12 cellular contexts compared by ENCODE assay signal in the genomic region with DNA sequence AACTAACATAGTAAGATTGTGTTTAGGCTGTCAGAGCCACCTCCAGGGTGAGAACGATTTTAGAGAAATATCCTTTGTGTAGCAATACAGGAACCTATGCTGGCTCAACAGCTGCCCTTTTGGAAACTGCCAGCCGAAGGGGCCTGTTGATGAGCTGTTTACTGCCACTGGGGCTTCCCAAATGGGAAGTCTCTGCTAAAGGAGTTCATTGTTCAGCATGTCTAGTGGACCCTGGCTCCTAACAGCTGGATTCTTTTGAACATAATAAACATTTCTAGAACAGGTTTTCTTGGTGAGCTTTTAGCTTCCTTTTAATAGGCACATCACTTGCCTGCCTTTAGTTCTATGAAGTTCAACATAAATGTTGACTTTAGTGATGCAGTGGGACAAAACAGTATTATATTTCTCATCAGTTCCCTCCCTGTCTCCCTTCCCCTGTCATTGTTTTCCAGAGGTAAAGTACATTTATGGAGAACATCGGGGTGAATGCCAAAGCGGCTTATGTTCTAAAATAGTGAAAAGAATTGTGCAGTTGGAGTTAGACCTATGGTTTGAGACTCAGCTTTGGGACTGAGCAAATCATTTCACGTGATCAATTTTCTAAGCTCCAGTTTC. TPM values are rescaled to one million over a fixed set of nuclear protein-coding genes. Genes with fewer than 3 reads are reported as not detected.
DNase-seq lines count a peak whose midpoint lies in the region; ATAC-seq and TF ChIP-seq lines count a peak whose summit lies in the region.
"Had no signal": no experiment of that assay in that cellular context is flagged by ENCODE, and none has a peak within 500 bp of the region (broad histone marks: within the 10 kb centered on the region; RNA-seq: fewer than 3 reads in every experiment).

No MANE protein-coding gene starts in this region.

- BruUV-seq in OCI-LY7 (replicated peaks; lab: Mats Ljungman, UMichigan), result no TSS peak

- POLR2A ChIA-PET in OCI-LY7 (lab: Charles Lee), result interaction anchor here (0.6 to 1.7 kb wide), 5 partner anchors 13 to 116 kb away, joined by 3 to 4 read pairs (median 3); partner anchors contain the start of gene TMCO1

- H3K27ac ChIP-seq in 22Rv1 (peak overlapping the region; percentile 50), OCI-LY7 (ENCODE audit: low read depth, low read length, poor library complexity, severe bottlenecking) (no peak overlapping the region), left lung (peak overlapping the region; percentile 1 to 78)
- H3K27ac ChIP-seq: thoracic aorta had no signal

- peaks cover 48% of the 10 kb centered on the region for H3K79me2 ChIP-seq in OCI-LY7 (ENCODE audit: insufficient read depth, low read depth, low read length)

- peaks cover 12% of the 10 kb centered on the region for H3K4me1 ChIP-seq in OCI-LY7 (ENCODE audit: insufficient read depth, low read length, poor library complexity, severe bottlenecking)
- H3K4me1 ChIP-seq in left lung, result peaks cover 0 to 16% of the 10 kb centered on the region in 2 donors

- no peaks in the 10 kb centered on the region for H3K9me2 ChIP-seq in OCI-LY7 (ENCODE audit: insufficient read depth, low read length)

- H3K9me3 ChIP-seq in OCI-LY7 (ENCODE audit: low read length) (no peaks in the 10 kb centered on the region), left lung (no peaks in the 10 kb centered on the region)
- H3K9me3 ChIP-seq: HAP-1, thoracic aorta had no signal

- intact Hi-C loops in OCI-LY7 (cut with micrococcal nuclease; ENCODE audit: unreplicated experiment), result no loop called here
- intact Hi-C loops in left lung (cut with DNase I), result no loop called here

- H3K27me3 ChIP-seq in left lung, result no peaks in the 10 kb centered on the region

- H4K20me1 ChIP-seq in OCI-LY7 (ENCODE audit: insufficient read depth, low read length), result peaks cover 5% of the 10 kb centered on the region; the same call in 1 of the 2 replicates

- no peak overlapping the region for H2AFZ ChIP-seq in OCI-LY7 (ENCODE audit: low read length)

- ATAC-seq in GM21737 (IDR thresholded peaks at IDR 0.05; ENCODE audit: unreplicated experiment) (peak; percentile 43), left lung (peak; percentile 49)

- no peak overlapping the region for H3K4me2 ChIP-seq in OCI-LY7 (ENCODE audit: low read length)

- TF ChIP-seq CTCF in 22Rv1 (IDR thresholded peaks at IDR 0.05) (no peak), OCI-LY7 (conservative IDR thresholded peaks at IDR 0.05; ENCODE audit: low read length) (no peak), left lung (IDR thresholded peaks at IDR 0.05) (no peak)

- CTCF ChIA-PET in OCI-LY7 (lab: Charles Lee; ENCODE audit: unreplicated experiment), result no interaction called here

- H3K36me3 ChIP-seq in OCI-LY7 (ENCODE audit: insufficient read depth, low read length) (0 out of 2 replicates have a peak, but pooled peaks cover 5% of the 10 kb centered on the region), left lung (no peaks in the 10 kb centered on the region)
- H3K36me3 ChIP-seq: HAP-1, thoracic aorta had no signal

- H3K4me3 ChIP-seq in OCI-LY7 (ENCODE audit: low read depth, low read length, poor library complexity, severe bottlenecking) (no peak overlapping the region), left lung (no peak overlapping the region)
- H3K4me3 ChIP-seq: HAP-1, thoracic aorta had no signal

- DNase-seq in OCI-LY7 (ENCODE audit: low spot score) (peak; percentile 10), left lung (no peak), kidney glomerular epithelial cell (lab: John Stamatoyannopoulos, UW) (no peak), DMS79 (lab: John Stamatoyannopoulos, UW) (no peak), DMS114 treated with DMSO at 0.1 percent for 48 hours (lab: John Stamatoyannopoulos, UW; ENCODE audit: unreplicated experiment) (no peak)
- no peak for DNase-seq in stimulated activated CD4-positive, alpha-beta T cell treated with anti-CD3 and anti-CD28 coated beads, Interleukin-15, amount 100 ng/mL, for 24 hours
- DNase-seq: activated CD8-positive, alpha-beta memory T cell treated with anti-CD3 and anti-CD28 coated beads, Interleukin-2, amount 50 U/mL, for 4 hours; T-helper 2 cell had no signal

RNA-seq across cellular contexts. Expression of gene UCK2, which starts 57.4 kb away (rescaled TPM):
- total RNA-seq in OCI-LY7 (2014; rRNA removed; shearing (Covaris generic)), result 65.6 and 75.8 TPM in 2 replicates
- total RNA-seq in OCI-LY7 (2022) (66.0 and 66.6 TPM in 2 replicates), left lung (10 to 100 TPM in 1 of 2 donors, 1 to 10 TPM in 1; 8.6 to 19.8 TPM)
